In genomic region chr4:140123666-140124377, GRCh38 we compare ENCODE assay signal across 25 cellular contexts.
"Had no signal": no experiment of that assay in that cellular context is flagged by ENCODE, and none has a peak within 500 bp of the region (broad histone marks: within the 10 kb centered on the region; RNA-seq: fewer than 3 reads in every experiment).

No MANE protein-coding gene starts in this region.

- H3K36me3 Mint-ChIP-seq: mesothelial cell of epicardium; natural killer cell treated with Interleukin-12 subunit alpha and Interleukin-12 subunit beta and Interleukin-15 and Interleukin-18, amount 100 ng/mL, for 72 hours; T-cell had no signal

- H3K9me3 ChIP-seq: breast epithelium, colonic mucosa, esophagus squamous epithelium, gastrocnemius medialis, left ventricle myocardium inferior, neutrophil, pancreas, psoas muscle, right atrium auricular region, spleen, thyroid gland, upper lobe of right lung had no signal

- ATAC-seq: gastrocnemius medialis; natural killer cell treated with Interleukin-12 subunit alpha and Interleukin-12 subunit beta and Interleukin-15 and Interleukin-18, amount 100 ng/mL, for 72 hours; pancreas; psoas muscle; upper lobe of right lung had no signal

- H3K27ac ChIP-seq: breast epithelium, colonic mucosa, dorsolateral prefrontal cortex, esophagus squamous epithelium, gastrocnemius medialis, left ventricle myocardium inferior, neutrophil, pancreas, psoas muscle, right atrium auricular region, spleen, thyroid gland, upper lobe of right lung had no signal

- DNase-seq: activated B cell treated with CpG ODN at 0.5 μM for 24 hours; activated CD4-positive, alpha-beta T cell treated with anti-CD3 and anti-CD28 coated beads for 4 hours; activated CD8-positive, alpha-beta memory T cell treated with anti-CD3 and anti-CD28 coated beads, Interleukin-2, amount 50 U/mL, for 4 hours; activated effector memory CD4-positive, alpha-beta T cell treated with Interleukin-2 at 50 U/mL for 16 hours; activated naive CD4-positive, alpha-beta T cell treated with anti-CD3 and anti-CD28 coated beads for 36 hours; activated T-cell treated with anti-CD3 and anti-CD28 coated beads, Interleukin-2, amount 50 U/mL, for 24 hours; colonic mucosa; dorsolateral prefrontal cortex; esophagus squamous epithelium; gastrocnemius medialis; hypothalamus; left ventricle myocardium inferior; pancreas; psoas muscle; spleen; stimulated activated CD4-positive, alpha-beta T cell treated with anti-CD3 and anti-CD28 coated beads, Interleukin-4, amount 100 ng/mL, for 1 hour; substantia nigra; T-cell; thyroid gland; upper lobe of right lung had no signal

- H3K4me3 Mint-ChIP-seq: activated B cell treated with CpG ODN at 0.5 μM for 24 hours; activated naive CD4-positive, alpha-beta T cell treated with anti-CD3 and anti-CD28 coated beads for 36 hours; activated T-cell treated with anti-CD3 and anti-CD28 coated beads, Interleukin-2, amount 50 U/mL, for 24 hours; mesothelial cell of epicardium; natural killer cell treated with Interleukin-12 subunit alpha and Interleukin-12 subunit beta and Interleukin-15 and Interleukin-18, amount 100 ng/mL, for 72 hours had no signal

- H3K9me3 Mint-ChIP-seq: activated B cell treated with CpG ODN at 0.5 μM for 24 hours; activated naive CD4-positive, alpha-beta T cell treated with anti-CD3 and anti-CD28 coated beads for 36 hours; activated T-cell treated with anti-CD3 and anti-CD28 coated beads, Interleukin-2, amount 50 U/mL, for 24 hours; mesothelial cell of epicardium; natural killer cell treated with Interleukin-12 subunit alpha and Interleukin-12 subunit beta and Interleukin-15 and Interleukin-18, amount 100 ng/mL, for 72 hours; T-cell had no signal

- H3K4me1 ChIP-seq: breast epithelium, colonic mucosa, esophagus squamous epithelium, gastrocnemius medialis, psoas muscle, right atrium auricular region, spleen, thyroid gland, upper lobe of right lung had no signal

- H3K27ac Mint-ChIP-seq: activated B cell treated with CpG ODN at 0.5 μM for 24 hours; activated naive CD4-positive, alpha-beta T cell treated with anti-CD3 and anti-CD28 coated beads for 36 hours; activated T-cell treated with anti-CD3 and anti-CD28 coated beads, Interleukin-2, amount 50 U/mL, for 24 hours; mesothelial cell of epicardium; natural killer cell treated with Interleukin-12 subunit alpha and Interleukin-12 subunit beta and Interleukin-15 and Interleukin-18, amount 100 ng/mL, for 72 hours had no signal

- H3K27me3 ChIP-seq: breast epithelium, colonic mucosa, dorsolateral prefrontal cortex, esophagus squamous epithelium, gastrocnemius medialis, neutrophil, pancreas, right atrium auricular region, spleen, thyroid gland, upper lobe of right lung had no signal

- H3K4me3 ChIP-seq: breast epithelium, colonic mucosa, dorsolateral prefrontal cortex, esophagus squamous epithelium, gastrocnemius medialis, left ventricle myocardium inferior, pancreas, psoas muscle, right atrium auricular region, spleen, thyroid gland, upper lobe of right lung had no signal

- H3K36me3 ChIP-seq: breast epithelium, colonic mucosa, esophagus squamous epithelium, gastrocnemius medialis, left ventricle myocardium inferior, neutrophil, pancreas, right atrium auricular region, spleen, thyroid gland, upper lobe of right lung had no signal

- H3K27me3 Mint-ChIP-seq: activated T-cell treated with anti-CD3 and anti-CD28 coated beads, Interleukin-2, amount 50 U/mL, for 24 hours; T-cell had no signal
